In the genomic region with DNA sequence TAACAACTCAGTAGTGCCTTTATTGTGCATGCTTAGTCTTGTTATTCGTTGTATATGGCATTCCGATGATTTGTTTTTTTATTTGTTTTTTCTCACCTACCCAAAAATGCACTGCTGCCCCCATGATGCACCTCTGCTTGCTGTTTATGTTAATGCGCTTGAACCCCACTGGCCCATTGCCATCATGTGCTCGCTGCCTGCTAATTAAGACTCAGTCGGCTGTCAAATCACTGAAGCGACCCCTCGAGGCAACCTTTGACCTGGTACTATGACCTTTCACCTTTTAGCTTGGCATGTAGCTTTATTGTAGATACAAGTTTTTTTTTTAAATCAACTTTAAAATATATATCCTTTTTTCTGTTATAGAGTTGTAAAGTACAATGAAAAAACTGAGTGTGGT, we compare ENCODE assay signal across 19 cellular contexts.
DNase-seq lines count a peak whose midpoint lies in the region; ATAC-seq and TF ChIP-seq lines count a peak whose summit lies in the region.
"Had no signal": no experiment of that assay in that cellular context is flagged by ENCODE, and none has a peak within 500 bp of the region (broad histone marks: within the 10 kb centered on the region; RNA-seq: fewer than 3 reads in every experiment).

No MANE protein-coding gene starts in this region.

- H3K4me1 Mint-ChIP-seq in activated T-cell treated with anti-CD3 and anti-CD28 coated beads, Interleukin-2, amount 50 U/mL, for 72 hours (ENCODE audit: low read depth), result peaks cover 67% of the 10 kb centered on the region
- peaks cover 63% of the 10 kb centered on the region for H3K4me1 Mint-ChIP-seq in activated T-cell treated with anti-CD3 and anti-CD28 coated beads, Interleukin-2, amount 50 U/mL, for 4 hours (ENCODE audit: low read depth)
- H3K4me1 Mint-ChIP-seq in T-cell, result peaks cover 79 to 83% (median 79%) of the 10 kb centered on the region in 3 donors
- peaks cover 53% of the 10 kb centered on the region for H3K4me1 Mint-ChIP-seq in stimulated activated effector memory CD8-positive, alpha-beta T cell treated with anti-CD3 and anti-CD28 coated beads, Interleukin-12 subunit alpha, Interleukin-12 subunit beta, amount 100 ng/mL, for 72 hours

- POLR2A ChIA-PET in T-cell (lab: Charles Lee), result interaction anchor here in 1 of 2 donors (0.8 kb wide), 1 partner anchor 20 kb away, joined by 3 read pairs; no protein-coding TSS in a partner anchor

- H3K9me3 Mint-ChIP-seq in activated T-cell treated with anti-CD3 and anti-CD28 coated beads, Interleukin-2, amount 50 U/mL, for 72 hours, result no peaks in the 10 kb centered on the region
- H3K9me3 Mint-ChIP-seq in activated T-cell treated with anti-CD3 and anti-CD28 coated beads, Interleukin-2, amount 50 U/mL, for 4 hours, result no peaks in the 10 kb centered on the region
- no peaks in the 10 kb centered on the region for H3K9me3 Mint-ChIP-seq in T-cell
- H3K9me3 Mint-ChIP-seq in stimulated activated effector memory CD8-positive, alpha-beta T cell treated with anti-CD3 and anti-CD28 coated beads, Interleukin-12 subunit alpha, Interleukin-12 subunit beta, amount 100 ng/mL, for 72 hours, result no peaks in the 10 kb centered on the region
- H3K9me3 Mint-ChIP-seq: CD14-positive monocyte; effector memory CD8-positive, alpha-beta T cell had no signal

- no peaks in the 10 kb centered on the region for H3K27me3 ChIP-seq in dorsolateral prefrontal cortex
- H3K27me3 ChIP-seq: MG63, tibial nerve had no signal

- H3K27me3 Mint-ChIP-seq in activated T-cell treated with anti-CD3 and anti-CD28 coated beads, Interleukin-2, amount 50 U/mL, for 72 hours (ENCODE audit: low read depth), result no peaks in the 10 kb centered on the region
- no peaks in the 10 kb centered on the region for H3K27me3 Mint-ChIP-seq in activated T-cell treated with anti-CD3 and anti-CD28 coated beads, Interleukin-2, amount 50 U/mL, for 4 hours (ENCODE audit: low read depth)
- no peaks in the 10 kb centered on the region for H3K27me3 Mint-ChIP-seq in T-cell
- H3K27me3 Mint-ChIP-seq: effector memory CD8-positive, alpha-beta T cell had no signal

- TF ChIP-seq CTCF in dorsolateral prefrontal cortex (IDR thresholded peaks at IDR 0.05 in 54 of 56, conservative IDR thresholded peaks at IDR 0.05 in 2 of 56; ENCODE audit: low read depth in 1 of 56, partially characterized antibody in 56 of 56), result no peak

- peaks cover 4 to 32% of the 10 kb centered on the region in 2 donors for H3K36me3 Mint-ChIP-seq in activated T-cell treated with anti-CD3 and anti-CD28 coated beads, Interleukin-2, amount 50 U/mL, for 72 hours (ENCODE audit: insufficient read depth in 2 of 2)
- peaks cover 31% of the 10 kb centered on the region for H3K36me3 Mint-ChIP-seq in activated T-cell treated with anti-CD3 and anti-CD28 coated beads, Interleukin-2, amount 50 U/mL, for 4 hours (ENCODE audit: insufficient read depth)
- H3K36me3 Mint-ChIP-seq in T-cell, result peaks cover 42% of the 10 kb centered on the region
- H3K36me3 Mint-ChIP-seq in stimulated activated effector memory CD8-positive, alpha-beta T cell treated with anti-CD3 and anti-CD28 coated beads, Interleukin-12 subunit alpha, Interleukin-12 subunit beta, amount 100 ng/mL, for 72 hours, result peaks cover 88% of the 10 kb centered on the region

- peak overlapping the region in 39 of 59 donors; percentile 3 to 78 (median 44) for H3K27ac ChIP-seq in dorsolateral prefrontal cortex

- H3K4me3 ChIP-seq in dorsolateral prefrontal cortex, result no peak overlapping the region
- H3K4me3 ChIP-seq: lung, MG63, skin epidermis, tibial nerve had no signal

- CTCF ChIA-PET in T-cell (lab: Charles Lee), result interaction anchor here (0.7 to 3.2 kb wide), 7 partner anchors 10 to 386 kb away, joined by 3 to 13 read pairs (median 4); no protein-coding TSS in a partner anchor

- H3K4me3 Mint-ChIP-seq in activated T-cell treated with anti-CD3 and anti-CD28 coated beads, Interleukin-2, amount 50 U/mL, for 72 hours, result peak overlapping the region in 1 of 2 donors; percentile 28
- no peak overlapping the region for H3K4me3 Mint-ChIP-seq in activated T-cell treated with anti-CD3 and anti-CD28 coated beads, Interleukin-2, amount 50 U/mL, for 4 hours
- no peak overlapping the region for H3K4me3 Mint-ChIP-seq in T-cell
- no peak overlapping the region for H3K4me3 Mint-ChIP-seq in stimulated activated effector memory CD8-positive, alpha-beta T cell treated with anti-CD3 and anti-CD28 coated beads, Interleukin-12 subunit alpha, Interleukin-12 subunit beta, amount 100 ng/mL, for 72 hours
- H3K4me3 Mint-ChIP-seq: CD14-positive monocyte had no signal

- no peak for DNase-seq in activated T-cell treated with anti-CD3 and anti-CD28 coated beads, Interleukin-2, amount 50 U/mL, for 72 hours
- no peak for DNase-seq in activated T-cell treated with anti-CD3 and anti-CD28 coated beads, Interleukin-2, amount 50 U/mL, for 4 hours
- DNase-seq in T-cell (no peak), dorsolateral prefrontal cortex (no peak), SHP77 treated with DMSO at 0.1 percent for 48 hours (lab: John Stamatoyannopoulos, UW) (no peak), NCI-H2171 (lab: John Stamatoyannopoulos, UW) (no peak)
- no peak for DNase-seq in stimulated activated effector memory CD8-positive, alpha-beta T cell treated with anti-CD3 and anti-CD28 coated beads, Interleukin-12 subunit alpha, Interleukin-12 subunit beta, amount 100 ng/mL, for 72 hours (ENCODE audit: low spot score in 2 of 2)
- DNase-seq: cerebellar nuclear complex; effector memory CD8-positive, alpha-beta T cell; MG63; NCI-H1694 treated with DMSO at 0.1 percent for 48 hours; NCI-H345; stimulated activated CD4-positive, alpha-beta T cell treated with anti-CD3 and anti-CD28 coated beads, Interleukin-4, amount 100 ng/mL, for 4 hours had no signal

- no peak for ATAC-seq in activated T-cell treated with anti-CD3 and anti-CD28 coated beads, Interleukin-2, amount 50 U/mL, for 72 hours (replicated peaks in 1 of 2)
- no peak for ATAC-seq in activated T-cell treated with anti-CD3 and anti-CD28 coated beads, Interleukin-2, amount 50 U/mL, for 4 hours
- no peak for ATAC-seq in T-cell (replicated peaks in 1 of 4)
- no peak for ATAC-seq in stimulated activated effector memory CD8-positive, alpha-beta T cell treated with anti-CD3 and anti-CD28 coated beads, Interleukin-12 subunit alpha, Interleukin-12 subunit beta, amount 100 ng/mL, for 72 hours
- no peak for ATAC-seq in HG03097 (IDR thresholded peaks at IDR 0.05; ENCODE audit: low FRiP score, unreplicated experiment)
- ATAC-seq: effector memory CD8-positive, alpha-beta T cell; Panc1 had no signal

- peak overlapping the region; percentile 81 for H3K27ac Mint-ChIP-seq in activated T-cell treated with anti-CD3 and anti-CD28 coated beads, Interleukin-2, amount 50 U/mL, for 72 hours
- H3K27ac Mint-ChIP-seq in T-cell, result peak overlapping the region; percentile 74 to 81
- peak overlapping the region; percentile 89 for H3K27ac Mint-ChIP-seq in stimulated activated effector memory CD8-positive, alpha-beta T cell treated with anti-CD3 and anti-CD28 coated beads, Interleukin-12 subunit alpha, Interleukin-12 subunit beta, amount 100 ng/mL, for 72 hours

- intact Hi-C loops in dorsolateral prefrontal cortex (cut with DNase I), result loop anchor here (5.0 to 10.0 kb wide), 2 partner anchors 62 to 219 kb away; no protein-coding TSS in a partner anchor
